Comparison of ENCODE assay signal across 8 cellular contexts in genomic region chr10:110495731-110496552, GRCh38. TPM values are rescaled to one million over a fixed set of nuclear protein-coding genes. Genes with fewer than 3 reads are reported as not detected.
DNase-seq lines count a peak whose midpoint lies in the region; ATAC-seq and TF ChIP-seq lines count a peak whose summit lies in the region.

No MANE protein-coding gene starts in this region.

- no peaks in the 10 kb centered on the region for H3K9me3 Mint-ChIP-seq in activated CD4-positive, alpha-beta memory T cell treated with anti-CD3 and anti-CD28 coated beads, Interleukin-2, amount 10 ng/mL, durations not matched to agents 7 days and 5 days
- no peaks in the 10 kb centered on the region for H3K9me3 Mint-ChIP-seq in endodermal cell
- no peaks in the 10 kb centered on the region for H3K9me3 Mint-ChIP-seq in naive B cell

- CTCF ChIA-PET in activated CD4-positive, alpha-beta memory T cell treated with anti-CD3 and anti-CD28 coated beads, Interleukin-2, amount 10 ng/mL, durations not matched to agents 7 days and 5 days (lab: Charles Lee): interaction anchor here (1.2 to 9.1 kb wide), 3 partner anchors 141 to 191 kb away, joined by 6 to 132 read pairs (median 7); no protein-coding TSS in a partner anchor

- POLR2A ChIA-PET in activated CD4-positive, alpha-beta memory T cell treated with anti-CD3 and anti-CD28 coated beads, Interleukin-2, amount 10 ng/mL, durations not matched to agents 7 days and 5 days (lab: Charles Lee): interaction anchor here (0.6 to 15.1 kb wide), 15 partner anchors 35 to 203 kb away, joined by 3 to 431 read pairs (median 4); partner anchors contain the start of gene SMC3

- no peak for TF ChIP-seq CTCF in endodermal cell (conservative IDR thresholded peaks at IDR 0.05)

- in situ Hi-C loops in KBM-7 (cut with MboI; ENCODE audit: low pct_unique_long_range_greater_than_20kb, low sequenced_read_pairs): no loop called here

- H3K36me3 ChIP-seq in endodermal cell (ENCODE audit: control insufficient read depth, insufficient read depth, low read length): no peaks in the 10 kb centered on the region
- no peaks in the 10 kb centered on the region for H3K36me3 ChIP-seq in thymus (ENCODE audit: control insufficient read depth, insufficient read depth)

- peak overlapping the region; percentile 48 for H3K9ac ChIP-seq in endodermal cell (ENCODE audit: extremely low read depth, low read length, poor library complexity, severe bottlenecking)

- peaks cover 12% of the 10 kb centered on the region for H3K4me1 ChIP-seq in endodermal cell (ENCODE audit: control insufficient read depth, insufficient read depth, low read length)
- H3K4me1 ChIP-seq in thymus (ENCODE audit: control insufficient read depth, insufficient read depth, low read length): peaks cover 14% of the 10 kb centered on the region

- no peaks in the 10 kb centered on the region for H3K9me3 ChIP-seq in endodermal cell (ENCODE audit: control insufficient read depth, low read length)
- H3K9me3 ChIP-seq in thymus (ENCODE audit: control insufficient read depth): no peaks in the 10 kb centered on the region

- H3K4me3 ChIP-seq in endodermal cell (ENCODE audit: low read length) (peak overlapping the region; percentile 88), thymus (ENCODE audit: low read length) (peak overlapping the region; percentile 86)

- peak overlapping the region; percentile 87 for H3K27ac Mint-ChIP-seq in activated CD4-positive, alpha-beta memory T cell treated with anti-CD3 and anti-CD28 coated beads, Interleukin-2, amount 10 ng/mL, durations not matched to agents 7 days and 5 days
- H3K27ac Mint-ChIP-seq in endodermal cell (peak overlapping the region; percentile 36), naive B cell (peak overlapping the region in 4 of 6 donors; percentile 12 to 98 (median 90))

- H3K27ac ChIP-seq in endodermal cell (ENCODE audit: low read depth, low read length): no peak overlapping the region
- H3K27ac ChIP-seq in thymus (ENCODE audit: low read depth): no peak overlapping the region

- no peak for ATAC-seq in naive B cell (ENCODE audit: low read depth in 2 of 2)
- ATAC-seq in HG02852 (IDR thresholded peaks at IDR 0.05; ENCODE audit: unreplicated experiment): no peak

- 18 to 22% methylated on average over 3 to 25 of the region's 25 CpGs for WGBS in endodermal cell (ENCODE audit: insufficient coverage in 1 of 2, insufficient read length in 1 of 2), 2 experiments
- WGBS in thymus: 65% methylated on average over 25 of the region's 25 CpGs

- H3K4me1 Mint-ChIP-seq in activated CD4-positive, alpha-beta memory T cell treated with anti-CD3 and anti-CD28 coated beads, Interleukin-2, amount 10 ng/mL, durations not matched to agents 7 days and 5 days: peaks cover 42% of the 10 kb centered on the region
- H3K4me1 Mint-ChIP-seq in endodermal cell: peaks cover 54% of the 10 kb centered on the region
- peaks cover 48 to 63% (median 51%) of the 10 kb centered on the region in 3 donors for H3K4me1 Mint-ChIP-seq in naive B cell

- H3K4me3 Mint-ChIP-seq in activated CD4-positive, alpha-beta memory T cell treated with anti-CD3 and anti-CD28 coated beads, Interleukin-2, amount 10 ng/mL, durations not matched to agents 7 days and 5 days: peak overlapping the region; percentile 84
- peak overlapping the region; percentile 88 for H3K4me3 Mint-ChIP-seq in endodermal cell
- peak overlapping the region in 7 of 8 donors; percentile 22 to 94 (median 84) for H3K4me3 Mint-ChIP-seq in naive B cell

- H3K27me3 Mint-ChIP-seq in activated CD4-positive, alpha-beta memory T cell treated with anti-CD3 and anti-CD28 coated beads, Interleukin-2, amount 10 ng/mL, durations not matched to agents 7 days and 5 days: no peaks in the 10 kb centered on the region
- H3K27me3 Mint-ChIP-seq in endodermal cell (ENCODE audit: insufficient read depth) (no peaks in the 10 kb centered on the region), naive B cell (peaks cover 0 to 18% (median 9%) of the 10 kb centered on the region in 3 donors)

- DNase-seq in AG08395 (ENCODE audit: low spot score) (peak; percentile 63), KBM-7 (peak; percentile 37), endodermal cell (peak; percentile 78), naive B cell (no peak), NCI-H2107 (lab: John Stamatoyannopoulos, UW) (no peak)
- peak; percentile 71 for DNase-seq in activated CD4-positive, alpha-beta memory T cell treated with anti-CD3 and anti-CD28 coated beads, Interleukin-2, amount 10 ng/mL, durations not matched to agents 7 days and 5 days

- H3K27me3 ChIP-seq in endodermal cell (ENCODE audit: control insufficient read depth, insufficient read depth, low read length, poor library complexity, severe bottlenecking) (no peaks in the 10 kb centered on the region), thymus (ENCODE audit: control insufficient read depth, insufficient read depth) (peaks cover 5% of the 10 kb centered on the region)

- peaks cover 57% of the 10 kb centered on the region for H3K36me3 Mint-ChIP-seq in activated CD4-positive, alpha-beta memory T cell treated with anti-CD3 and anti-CD28 coated beads, Interleukin-2, amount 10 ng/mL, durations not matched to agents 7 days and 5 days (ENCODE audit: low read depth)
- peaks cover 2% of the 10 kb centered on the region for H3K36me3 Mint-ChIP-seq in endodermal cell (ENCODE audit: low read depth)
- no peaks in the 10 kb centered on the region for H3K36me3 Mint-ChIP-seq in naive B cell

RNA-seq across cellular contexts. Expression of gene DUSP5, which starts 1.8 kb away (rescaled TPM):
- total RNA-seq in activated CD4-positive, alpha-beta memory T cell treated with anti-CD3 and anti-CD28 coated beads, Interleukin-2, amount 10 ng/mL, durations not matched to agents 7 days and 5 days: 100 to 1,000 TPM; 143 TPM
- total RNA-seq in endodermal cell: 10 to 100 TPM; 60.0 to 60.3 TPM
- polyA plus RNA-seq in endodermal cell (2013, experiment 1 of 2): 9.9 TPM
- polyA plus RNA-seq in endodermal cell (2013, experiment 2 of 2): 11.1 TPM
- 10 to 100 TPM in 5 of 6 donors, 1 to 10 TPM in 1; 6.0 to 29.7 (median 22.6) TPM for polyA plus RNA-seq in naive B cell (ENCODE audit: low read depth in 6 of 6)
- polyA plus RNA-seq in thymus: 26.3 TPM

Comparison
In these comparisons a context has a peak if more than half of its experiments do, and no peak if none do; other contexts are left out.
1. DNase-seq: peak in AG08395 (single experiment), KBM-7 (single experiment), activated CD4-positive, alpha-beta memory T cell treated with anti-CD3 and anti-CD28 coated beads, Interleukin-2, amount 10 ng/mL, durations not matched to agents 7 days and 5 days (single experiment) and endodermal cell (single experiment); none in naive B cell (single experiment) and NCI-H2107 (single experiment).
2. H3K27ac Mint-ChIP-seq: peak in every context shown above with its lines; median percentile 90 in naive B cell; 87 in activated CD4-positive, alpha-beta memory T cell treated with anti-CD3 and anti-CD28 coated beads, Interleukin-2, amount 10 ng/mL, durations not matched to agents 7 days and 5 days; 36 in endodermal cell.
3. Peak in every context shown above with its lines, with median percentiles within 50 percentile points of each other: H3K4me3 Mint-ChIP-seq.